In the genomic region with DNA sequence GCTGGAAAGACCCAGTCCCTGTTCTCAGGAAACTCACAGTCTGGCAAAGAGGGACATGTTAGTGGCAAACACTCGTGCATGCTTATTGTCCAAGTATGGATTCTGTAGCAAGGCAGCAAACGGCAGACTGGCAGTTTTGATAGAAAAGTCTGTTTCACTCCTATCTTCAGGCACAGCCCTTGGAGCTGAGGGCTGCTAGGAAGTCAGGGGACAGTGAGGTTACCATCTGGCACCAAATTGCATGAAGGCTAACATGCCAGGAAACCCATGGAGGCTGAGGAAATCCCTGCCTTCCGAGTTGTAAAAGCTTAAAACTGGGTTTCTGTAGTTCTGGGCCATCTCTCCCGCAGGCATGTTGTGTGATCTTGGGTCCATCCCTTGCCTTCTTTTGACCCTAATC, we compare ENCODE assay signal across 17 cellular contexts. TPM values are rescaled to one million over a fixed set of nuclear protein-coding genes. Genes with fewer than 3 reads are reported as not detected.
DNase-seq lines count a peak whose midpoint lies in the region; ATAC-seq, FAIRE-seq and TF ChIP-seq lines count a peak whose summit lies in the region.
"Had no signal": no experiment of that assay in that cellular context is flagged by ENCODE, and none has a peak within 500 bp of the region (broad histone marks: within the 10 kb centered on the region; RNA-seq: fewer than 3 reads in every experiment).

No MANE protein-coding gene starts in this region.

- peaks cover 21% of the 10 kb centered on the region for H3K4me1 ChIP-seq in endothelial cell of umbilical vein (ENCODE audit: control insufficient read depth, extremely low read depth, insufficient read depth, low read length)

- CTCF ChIA-PET in endothelial cell of umbilical vein (lab: Charles Lee) = interaction anchor here (0.7 to 2.2 kb wide), 7 partner anchors 11 to 89 kb away, joined by 3 to 10 read pairs (median 4); no protein-coding TSS in a partner anchor

- H3K4me3 ChIP-seq in endothelial cell of umbilical vein (replicated peaks in 1 of 3; ENCODE audit: insufficient read depth in 1 of 3, low read depth in 1 of 3, low read length in 3 of 3) = no peak overlapping the region
- H3K4me3 ChIP-seq: GM12878 had no signal

- DNase-seq in DMS 273 (lab: John Stamatoyannopoulos, UW; ENCODE audit: unreplicated experiment) (peak; percentile 79), NCI-H1694 (lab: John Stamatoyannopoulos, UW) (peak; percentile 64), cerebellar cortex (ENCODE audit: low spot score) (peak; percentile 92), endothelial cell of umbilical vein (ENCODE audit: low read depth, low spot score) (peak; percentile 91), CD14-positive monocyte (ENCODE audit: low spot score) (no peak), AG20443 (ENCODE audit: low spot score) (no peak)
- DNase-seq: KBM-7, NCI-H1105, NCI-H187, NCI-H774, PC-3, SIG-M5 had no signal

- peaks cover 0 to 6% (median 0%) of the 10 kb centered on the region in 7 donors for H3K9me3 Mint-ChIP-seq in CD14-positive monocyte

- POLR2A ChIA-PET in endothelial cell of umbilical vein (lab: Charles Lee) = interaction anchor here (1.2 kb wide), 1 partner anchor 20 kb away, joined by 4 read pairs; no protein-coding TSS in a partner anchor

- FAIRE-seq in endothelial cell of umbilical vein (lab: Jason Lieb, UNC) = peak; percentile 81
- FAIRE-seq: GM12878, H54 had no signal

- no peak for ATAC-seq in GM19023 (IDR thresholded peaks at IDR 0.05; ENCODE audit: unreplicated experiment)
- ATAC-seq: GM12878, PC-3, SK-N-SH treated with all-trans-retinoic acid at 6 μM for 48 hours had no signal

- H3K4me3 Mint-ChIP-seq in CD14-positive monocyte = no peak overlapping the region

- TF ChIP-seq POLR2A in endothelial cell of umbilical vein (IDR thresholded peaks at IDR 0.05; ENCODE audit: low read depth, low read length) = no peak

- dilution Hi-C loops in endothelial cell of umbilical vein (cut with MboI; ENCODE audit: extremely low pct_ligation_motif_present, low sequenced_read_pairs) = no loop called here

- intact Hi-C loops in endothelial cell of umbilical vein (cut with micrococcal nuclease) = no loop called here
- intact Hi-C loops in CD14-positive monocyte (cut with micrococcal nuclease) = no loop called here

- TF ChIP-seq CTCF in endothelial cell of umbilical vein (IDR thresholded peaks at IDR 0.05; ENCODE audit: extremely low read depth in 1 of 2, insufficient read depth in 1 of 2, low read depth in 1 of 2, low read length in 2 of 2) (no peak), CD14-positive monocyte (IDR thresholded peaks at IDR 0.05) (no peak)

- BruUV-seq in endothelial cell of umbilical vein (replicated peaks; lab: Mats Ljungman, UMichigan) = no TSS peak

- H3K27ac ChIP-seq in endothelial cell of umbilical vein (ENCODE audit: insufficient read depth, low read depth, low read length) = no peak overlapping the region
- H3K27ac ChIP-seq: RWPE1 had no signal

- no peaks in the 10 kb centered on the region for H3K79me2 ChIP-seq in endothelial cell of umbilical vein (ENCODE audit: control insufficient read depth, insufficient read depth, low read length)

- H4K20me1 ChIP-seq in endothelial cell of umbilical vein (replicated peaks; ENCODE audit: control insufficient read depth, extremely low read depth, insufficient read depth, low read length) = no peaks in the 10 kb centered on the region

- peaks cover 0 to 3% (median 0%) of the 10 kb centered on the region in 3 donors for H3K27me3 Mint-ChIP-seq in CD14-positive monocyte (ENCODE audit: low read depth in 3 of 3)

- no peaks in the 10 kb centered on the region for H3K9me1 ChIP-seq in endothelial cell of umbilical vein (replicated peaks; ENCODE audit: control insufficient read depth, extremely low read depth, insufficient read depth, low read length)

- H3K9me3 ChIP-seq in endothelial cell of umbilical vein (replicated peaks; ENCODE audit: control insufficient read depth, insufficient read depth, low read length) = no peaks in the 10 kb centered on the region

- no peaks in the 10 kb centered on the region for H3K36me3 Mint-ChIP-seq in CD14-positive monocyte

- no peaks in the 10 kb centered on the region for H3K27me3 ChIP-seq in endothelial cell of umbilical vein (ENCODE audit: control insufficient read depth in 2 of 2, insufficient read depth in 2 of 2, low read length in 2 of 2)

- no peaks in the 10 kb centered on the region for H3K36me3 ChIP-seq in endothelial cell of umbilical vein (ENCODE audit: control insufficient read depth in 2 of 2, extremely low read depth in 1 of 2, insufficient read depth in 2 of 2, low read length in 2 of 2)

- no peak overlapping the region for H3K9ac ChIP-seq in endothelial cell of umbilical vein (replicated peaks; ENCODE audit: extremely low read depth, insufficient read depth, low read length)

- no peak overlapping the region for H3K27ac Mint-ChIP-seq in CD14-positive monocyte

- no peak overlapping the region for H3K4me2 ChIP-seq in endothelial cell of umbilical vein (ENCODE audit: insufficient read depth, low read length)

- no peaks in the 10 kb centered on the region for H3K4me1 Mint-ChIP-seq in CD14-positive monocyte

- H2AFZ ChIP-seq in endothelial cell of umbilical vein (ENCODE audit: low read depth, low read length) = no peak overlapping the region

TF ChIP-seq in endothelial cell of umbilical vein, 7 proteins besides CTCF, POLR2A, EP300 and RAD21:
- TF ChIP-seq MYC (IDR thresholded peaks at IDR 0.05; ENCODE audit: low read depth, low read length) (no peak), EZH2 (IDR thresholded peaks at IDR 0.05; ENCODE audit: borderline replicate concordance, low read depth, low read length, severe bottlenecking) (no peak), POLR2AphosphoS5 (IDR thresholded peaks at IDR 0.05; ENCODE audit: insufficient read depth, low read depth, low read length) (no peak), FOS (IDR thresholded peaks at IDR 0.05; ENCODE audit: borderline replicate concordance, insufficient read depth, low read length) (no peak), JUN (IDR thresholded peaks at IDR 0.05; ENCODE audit: borderline replicate concordance, insufficient read depth, insufficient read length, low read depth) (no peak), GATA2 (IDR thresholded peaks at IDR 0.05; ENCODE audit: insufficient read depth, insufficient read length, low read depth, low read length) (no peak)
- TF ChIP-seq, protein P1, sequence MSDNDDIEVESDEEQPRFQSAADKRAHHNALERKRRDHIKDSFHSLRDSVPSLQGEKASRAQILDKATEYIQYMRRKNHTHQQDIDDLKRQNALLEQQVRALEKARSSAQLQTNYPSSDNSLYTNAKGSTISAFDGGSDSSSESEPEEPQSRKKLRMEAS (IDR thresholded peaks at IDR 0.05; ENCODE audit: insufficient read depth, insufficient read length) = no peak

RNA-seq across cellular contexts. Expression of a gene that starts 32.9 kb away (rescaled TPM):
- total RNA-seq in endothelial cell of umbilical vein = 731 and 743 TPM in 2 replicates
- polyA plus RNA-seq in endothelial cell of umbilical vein (476 and 529 TPM in 2 replicates), CD14-positive monocyte (100 to 1,000 TPM; 906 to 912 TPM)
- 479 and 499 TPM in 2 replicates for polyA plus RNA-seq in endothelial cell of umbilical vein (2011; cell fraction: cytosol; rRNA removed)
- 256 and 319 TPM in 2 replicates for polyA plus RNA-seq in endothelial cell of umbilical vein (2011; cell fraction: nucleus; rRNA removed)
- 434 and 637 TPM in 2 replicates for polyA plus RNA-seq in endothelial cell of umbilical vein (2012)
- 422 and 653 TPM in 2 replicates for polyA minus RNA-seq in endothelial cell of umbilical vein
- polyA minus RNA-seq in endothelial cell of umbilical vein (2011; cell fraction: cytosol; rRNA and poly(A)+ RNA removed) = 238 TPM
- polyA minus RNA-seq in endothelial cell of umbilical vein (2011; cell fraction: nucleus; rRNA and poly(A)+ RNA removed) = 185 and 221 TPM in 2 replicates

Comparison
In these comparisons a context has a peak if more than half of its experiments do, and no peak if none do; other contexts are left out.
1. DNase-seq: peak in DMS 273 (single experiment), NCI-H1694 (single experiment), cerebellar cortex (single experiment) and endothelial cell of umbilical vein (single experiment); none in CD14-positive monocyte (single experiment) and AG20443 (single experiment).